ENCODE assay signal across 26 cellular contexts in the genomic region with DNA sequence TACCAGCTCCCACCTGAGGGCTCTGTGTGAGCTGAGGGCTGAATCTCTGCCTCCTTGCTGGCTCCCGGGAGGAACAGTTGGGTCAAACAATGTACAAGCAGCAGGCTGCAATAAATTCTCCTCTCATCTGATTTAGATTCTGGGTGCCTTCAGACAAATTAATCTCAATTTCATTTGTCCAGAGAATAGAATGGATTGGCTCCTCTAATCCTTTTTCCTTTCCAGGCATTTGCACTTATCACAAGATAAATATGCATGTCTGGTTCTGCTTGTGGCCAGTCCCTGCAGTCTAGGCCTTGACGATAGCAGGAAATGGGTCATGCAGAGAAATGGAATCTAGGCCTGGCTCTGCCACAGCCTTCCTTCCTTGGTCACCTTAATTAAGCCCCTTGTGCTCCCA. TPM values are rescaled to one million over a fixed set of nuclear protein-coding genes. Genes with fewer than 3 reads are reported as not detected.
A peak's percentile ranks its signal among the peaks of the same experiment; 100 is the strongest.
DNase-seq lines count a peak whose midpoint lies in the region; ATAC-seq, FAIRE-seq and TF ChIP-seq lines count a peak whose summit lies in the region.
"Had no signal": no experiment of that assay in that cellular context is flagged by ENCODE, and none has a peak within 500 bp of the region (broad histone marks: within the 10 kb centered on the region; RNA-seq: fewer than 3 reads in every experiment).

No MANE protein-coding gene starts in this region.

- DNase-seq in EH (ENCODE audit: low read depth), result peak; percentile 79
- DNase-seq in endothelial cell of umbilical vein (ENCODE audit: low read depth, low spot score), result peak; percentile 45
- no peak for DNase-seq in pancreas
- no peak for DNase-seq in NCI-H2107 (lab: John Stamatoyannopoulos, UW)
- no peak for DNase-seq in NCI-H2107 treated with DMSO at 0.1 percent for 48 hours (lab: John Stamatoyannopoulos, UW; ENCODE audit: unreplicated experiment)
- DNase-seq: activated CD4-positive, alpha-beta T cell treated with anti-CD3 and anti-CD28 coated beads for 1 hour; activated naive CD8-positive, alpha-beta T cell treated with anti-CD3 and anti-CD28 coated beads, Interleukin-2, amount 10 ng/mL, durations not matched to agents 7 days and 5 days; cerebellar nuclear complex; effector memory CD8-positive, alpha-beta T cell; hippocampal formation; islet precursor cell; naive B cell; NCI-H2029; NCI-H510A treated with DMSO at 0.1 percent for 48 hours; ovary; stimulated activated CD4-positive, alpha-beta T cell treated with anti-CD3 and anti-CD28 coated beads, Interleukin-1b, Interleukin-23, amount 100 ng/mL, for 48 hours; stimulated activated naive CD4-positive, alpha-beta T cell; upper lobe of right lung had no signal

- TF ChIP-seq POLR2A in endothelial cell of umbilical vein (IDR thresholded peaks at IDR 0.05; ENCODE audit: low read depth, low read length), result no peak

- H3K4me1 ChIP-seq in endothelial cell of umbilical vein (ENCODE audit: control insufficient read depth, extremely low read depth, insufficient read depth, low read length) (peaks cover 9% of the 10 kb centered on the region), pancreas (peaks cover 0 to 10% (median 5%) of the 10 kb centered on the region in 3 donors)

- no peaks in the 10 kb centered on the region for H3K79me2 ChIP-seq in endothelial cell of umbilical vein (ENCODE audit: control insufficient read depth, insufficient read depth, low read length)

- H3K4me3 ChIP-seq in endothelial cell of umbilical vein (replicated peaks in 1 of 3; ENCODE audit: insufficient read depth in 1 of 3, low read depth in 1 of 3, low read length in 3 of 3), result no peak overlapping the region
- H3K4me3 ChIP-seq in pancreas, result no peak overlapping the region
- H3K4me3 ChIP-seq: ovary, upper lobe of right lung had no signal

- TF ChIP-seq CTCF in VCaP (conservative IDR thresholded peaks at IDR 0.05) (no peak), endothelial cell of umbilical vein (IDR thresholded peaks at IDR 0.05; ENCODE audit: extremely low read depth in 1 of 2, insufficient read depth in 1 of 2, low read depth in 1 of 2, low read length in 2 of 2) (no peak), pancreas (IDR thresholded peaks at IDR 0.05) (no peak)

- peak; percentile 28 to 60 (median 38) for ATAC-seq in pancreas
- ATAC-seq in HG03565 (IDR thresholded peaks at IDR 0.05; ENCODE audit: unreplicated experiment), result no peak
- ATAC-seq in HG03095 (IDR thresholded peaks at IDR 0.05; ENCODE audit: unreplicated experiment), result no peak
- ATAC-seq: effector memory CD8-positive, alpha-beta T cell; upper lobe of right lung had no signal

- CTCF ChIA-PET in endothelial cell of umbilical vein (lab: Charles Lee), result interaction anchor here (0.8 to 2.5 kb wide), 9 partner anchors 11 to 248 kb away, joined by 3 to 8 read pairs (median 3); no protein-coding TSS in a partner anchor

- no peaks in the 10 kb centered on the region for H3K9me1 ChIP-seq in endothelial cell of umbilical vein (replicated peaks; ENCODE audit: control insufficient read depth, extremely low read depth, insufficient read depth, low read length)

- no TSS peak for BruUV-seq in endothelial cell of umbilical vein (replicated peaks; lab: Mats Ljungman, UMichigan)

- H3K27ac ChIP-seq in VCaP, result peak overlapping the region; percentile 8; the same call in 1 of the 2 replicates
- peak overlapping the region; percentile 52 for H3K27ac ChIP-seq in endothelial cell of umbilical vein (ENCODE audit: insufficient read depth, low read depth, low read length)
- H3K27ac ChIP-seq in pancreas, result peak overlapping the region in 3 of 4 donors; percentile 18 to 37 (median 37)
- H3K27ac ChIP-seq: HL-60, ovary, upper lobe of right lung had no signal

- no peak overlapping the region for H3K9ac ChIP-seq in endothelial cell of umbilical vein (replicated peaks; ENCODE audit: extremely low read depth, insufficient read depth, low read length)

- dilution Hi-C loops in endothelial cell of umbilical vein (cut with MboI; ENCODE audit: extremely low pct_ligation_motif_present, low sequenced_read_pairs), result no loop called here

- H3K36me3 ChIP-seq in endothelial cell of umbilical vein (ENCODE audit: control insufficient read depth in 2 of 2, extremely low read depth in 1 of 2, insufficient read depth in 2 of 2, low read length in 2 of 2) (no peaks in the 10 kb centered on the region), pancreas (no peaks in the 10 kb centered on the region)
- H3K36me3 ChIP-seq: ovary, upper lobe of right lung had no signal

- POLR2A ChIA-PET in endothelial cell of umbilical vein (lab: Charles Lee), result no interaction called here

- H3K27me3 ChIP-seq in endothelial cell of umbilical vein (ENCODE audit: control insufficient read depth in 2 of 2, insufficient read depth in 2 of 2, low read length in 2 of 2), result no peaks in the 10 kb centered on the region
- H3K27me3 ChIP-seq in pancreas, result no peaks in the 10 kb centered on the region
- H3K27me3 ChIP-seq: ovary, upper lobe of right lung had no signal

- intact Hi-C loops in endothelial cell of umbilical vein (cut with micrococcal nuclease), result loop anchor here (2.0 to 10.0 kb wide), 2 partner anchors 253 to 339 kb away; a partner anchor contains a TSS
- intact Hi-C loops in pancreas (cut with DNase I), result loop anchor here in 1 of 3 donors (5.0 kb wide), 1 partner anchor 102 kb away; no protein-coding TSS in a partner anchor

- no peak overlapping the region for H3K4me2 ChIP-seq in endothelial cell of umbilical vein (ENCODE audit: insufficient read depth, low read length)

- H4K20me1 ChIP-seq in endothelial cell of umbilical vein (replicated peaks; ENCODE audit: control insufficient read depth, extremely low read depth, insufficient read depth, low read length), result no peaks in the 10 kb centered on the region

- H3K9me3 ChIP-seq in endothelial cell of umbilical vein (replicated peaks; ENCODE audit: control insufficient read depth, insufficient read depth, low read length) (no peaks in the 10 kb centered on the region), pancreas (no peaks in the 10 kb centered on the region)
- H3K9me3 ChIP-seq: ovary, upper lobe of right lung had no signal

- WGBS in pancreas, 2 donors, result 13 to 25% methylated on average over 2 of the region's 2 CpGs

- peak; percentile 73 for FAIRE-seq in endothelial cell of umbilical vein (lab: Jason Lieb, UNC)
- no peak for FAIRE-seq in pancreas (lab: Jason Lieb, UNC)
- FAIRE-seq: D721Med, GM12892 had no signal

- peak overlapping the region; percentile 83 for H2AFZ ChIP-seq in endothelial cell of umbilical vein (ENCODE audit: low read depth, low read length)

TF ChIP-seq in endothelial cell of umbilical vein, 7 proteins besides CTCF, POLR2A, EP300 and RAD21:
- peak; percentile 11 for TF ChIP-seq GATA2 (IDR thresholded peaks at IDR 0.05; ENCODE audit: insufficient read depth, insufficient read length, low read depth, low read length)
- TF ChIP-seq, protein P1, sequence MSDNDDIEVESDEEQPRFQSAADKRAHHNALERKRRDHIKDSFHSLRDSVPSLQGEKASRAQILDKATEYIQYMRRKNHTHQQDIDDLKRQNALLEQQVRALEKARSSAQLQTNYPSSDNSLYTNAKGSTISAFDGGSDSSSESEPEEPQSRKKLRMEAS (IDR thresholded peaks at IDR 0.05; ENCODE audit: insufficient read depth, insufficient read length), result no peak

RNA-seq across cellular contexts. Expression of a gene that starts 28.7 kb away (rescaled TPM):
- 0.30 and 0.80 TPM in 2 replicates for total RNA-seq in endothelial cell of umbilical vein
- polyA plus RNA-seq in endothelial cell of umbilical vein, result 0.27 and 0.30 TPM in 2 replicates
- polyA plus RNA-seq in endothelial cell of umbilical vein (2011; cell fraction: cytosol; rRNA removed), result 0.08 and 0.18 TPM in 2 replicates
- 0.82 and 1.1 TPM in 2 replicates for polyA plus RNA-seq in endothelial cell of umbilical vein (2011; cell fraction: nucleus; rRNA removed)
- polyA plus RNA-seq in endothelial cell of umbilical vein (2012), result 0.09 TPM in 1 of 2 replicates, not detected in the other
- 0.19 and 0.57 TPM in 2 replicates for polyA minus RNA-seq in endothelial cell of umbilical vein
- polyA minus RNA-seq in endothelial cell of umbilical vein (2011; cell fraction: cytosol; rRNA and poly(A)+ RNA removed), result not detected
- polyA minus RNA-seq in endothelial cell of umbilical vein (2011; cell fraction: nucleus; rRNA and poly(A)+ RNA removed), result 0.58 and 1.5 TPM in 2 replicates
- under 1 TPM; 0.08 to 0.32 (median 0.21) TPM for total RNA-seq in pancreas
- 1 to 10 TPM in 1 of 2 donors, under 1 TPM in 1; 0.30 to 2.3 TPM for polyA plus RNA-seq in pancreas
- total RNA-seq: activated CD8-positive, alpha-beta memory T cell treated with anti-CD3 and anti-CD28 coated beads for 36 hours; lung microvascular endothelial cell had no signal

RNA-seq across cellular contexts. Expression of a gene that starts 31.1 kb away (rescaled TPM):
- total RNA-seq in endothelial cell of umbilical vein (116 and 129 TPM in 2 replicates), pancreas (10 to 100 TPM; 41.0 to 55.2 (median 46.3) TPM)
- polyA plus RNA-seq in endothelial cell of umbilical vein (138 and 164 TPM in 2 replicates), pancreas (10 to 100 TPM; 39.9 to 41.1 TPM)
- polyA plus RNA-seq in endothelial cell of umbilical vein (2011; cell fraction: cytosol; rRNA removed), result 133 and 145 TPM in 2 replicates
- 86.5 and 91.9 TPM in 2 replicates for polyA plus RNA-seq in endothelial cell of umbilical vein (2011; cell fraction: nucleus; rRNA removed)
- 69.4 and 80.6 TPM in 2 replicates for polyA plus RNA-seq in endothelial cell of umbilical vein (2012)
- 190 and 209 TPM in 2 replicates for polyA minus RNA-seq in endothelial cell of umbilical vein
- 70.1 TPM for polyA minus RNA-seq in endothelial cell of umbilical vein (2011; cell fraction: cytosol; rRNA and poly(A)+ RNA removed)
- polyA minus RNA-seq in endothelial cell of umbilical vein (2011; cell fraction: nucleus; rRNA and poly(A)+ RNA removed), result 51.1 and 52.3 TPM in 2 replicates

RNA-seq across cellular contexts. Expression of a gene that starts 31.9 kb away (rescaled TPM):
- total RNA-seq in endothelial cell of umbilical vein, result 113 and 121 TPM in 2 replicates
- 231 and 253 TPM in 2 replicates for polyA plus RNA-seq in endothelial cell of umbilical vein
- polyA plus RNA-seq in endothelial cell of umbilical vein (2011; cell fraction: cytosol; rRNA removed), result 251 and 404 TPM in 2 replicates
- polyA plus RNA-seq in endothelial cell of umbilical vein (2011; cell fraction: nucleus; rRNA removed), result 113 and 131 TPM in 2 replicates
- polyA plus RNA-seq in endothelial cell of umbilical vein (2012), result 185 and 245 TPM in 2 replicates
- polyA minus RNA-seq in endothelial cell of umbilical vein, result 332 and 339 TPM in 2 replicates
- polyA minus RNA-seq in endothelial cell of umbilical vein (2011; cell fraction: cytosol; rRNA and poly(A)+ RNA removed), result 86.9 TPM
- 56.2 and 67.4 TPM in 2 replicates for polyA minus RNA-seq in endothelial cell of umbilical vein (2011; cell fraction: nucleus; rRNA and poly(A)+ RNA removed)
- 10 to 100 TPM; 15.9 to 36.1 (median 27.8) TPM for total RNA-seq in pancreas
- 10 to 100 TPM; 30.6 to 58.1 TPM for polyA plus RNA-seq in pancreas

Comparison
In these comparisons a context has a peak if more than half of its experiments do, and no peak if none do; other contexts are left out.
1. DNase-seq: peak in EH (single experiment) and endothelial cell of umbilical vein (single experiment); none in pancreas (0 of 6), NCI-H2107 (single experiment) and NCI-H2107 treated with DMSO at 0.1 percent for 48 hours (single experiment).
2. ATAC-seq: peak in pancreas (4 of 4); none in HG03565 (single experiment) and HG03095 (single experiment).
3. Peak in every context shown above with its lines, with median percentiles within 50 percentile points of each other: H3K27ac ChIP-seq.